10 cellular contexts compared by ENCODE assay signal in genomic region chr13:32036131-32036695, GRCh38. TPM values are rescaled to one million over a fixed set of nuclear protein-coding genes. Genes with fewer than 3 reads are reported as not detected.
A peak's percentile ranks its signal among the peaks of the same experiment; 100 is the strongest.
DNase-seq lines count a peak whose midpoint lies in the region; ATAC-seq and TF ChIP-seq lines count a peak whose summit lies in the region.
"Had no signal": no experiment of that assay in that cellular context is flagged by ENCODE, and none has a peak within 500 bp of the region (broad histone marks: within the 10 kb centered on the region; RNA-seq: fewer than 3 reads in every experiment).

No MANE protein-coding gene starts in this region.

- peaks cover 52% of the 10 kb centered on the region for H3K4me1 Mint-ChIP-seq in activated CD4-positive, alpha-beta T cell treated with anti-CD3 and anti-CD28 coated beads for 36 hours

- no peak overlapping the region for H3K9ac ChIP-seq in fibroblast of lung (ENCODE audit: insufficient read depth, low read length)

- no peak overlapping the region for H3K27ac ChIP-seq in fibroblast of lung (ENCODE audit: insufficient read depth, low read length)

- DNase-seq in activated CD4-positive, alpha-beta T cell treated with anti-CD3 and anti-CD28 coated beads for 36 hours = no peak
- no peak for DNase-seq in activated CD4-positive, alpha-beta T cell treated with anti-CD3 and anti-CD28 coated beads, Interleukin-2, amount 50 U/mL, for 4 hours
- peak; percentile 95 for DNase-seq in NOMO-1 treated with DMSO at 0.1 percent for 48 hours (lab: John Stamatoyannopoulos, UW; ENCODE audit: unreplicated experiment)
- DNase-seq in fibroblast of lung (ENCODE audit: low read depth in 2 of 2) = no peak
- DNase-seq in sciatic nerve (ENCODE audit: low spot score) = no peak
- no peak for DNase-seq in D341Med (ENCODE audit: low spot score)
- DNase-seq: amniotic stem cell had no signal

- CTCF ChIA-PET in activated CD4-positive, alpha-beta T cell treated with anti-CD3 and anti-CD28 coated beads for 36 hours (lab: Charles Lee) = interaction anchor here (0.7 to 0.9 kb wide), 2 partner anchors 50 to 128 kb away, joined by 3 to 4 read pairs; no protein-coding TSS in a partner anchor

- peak overlapping the region; percentile 21 for H3K4me2 ChIP-seq in fibroblast of lung (ENCODE audit: extremely low read depth, insufficient read depth, low read length)

- no peaks in the 10 kb centered on the region for H3K36me3 ChIP-seq in fibroblast of lung (ENCODE audit: control insufficient read depth, insufficient read depth, low read length)

- no peaks in the 10 kb centered on the region for H3K36me3 Mint-ChIP-seq in activated CD4-positive, alpha-beta T cell treated with anti-CD3 and anti-CD28 coated beads for 36 hours (ENCODE audit: low read depth)

- no peak for TF ChIP-seq CTCF in fibroblast of lung (conservative IDR thresholded peaks at IDR 0.05 in 1 of 2, IDR thresholded peaks at IDR 0.05 in 1 of 2; ENCODE audit: low read depth in 1 of 2, low read length in 2 of 2)

- no peak overlapping the region for H3K4me3 ChIP-seq in fibroblast of lung (replicated peaks in 1 of 4; ENCODE audit: control extremely low read depth in 1 of 4, insufficient read depth in 1 of 4, low read depth in 3 of 4, low read length in 4 of 4)

- no peaks in the 10 kb centered on the region for H3K9me3 Mint-ChIP-seq in activated CD4-positive, alpha-beta T cell treated with anti-CD3 and anti-CD28 coated beads for 36 hours (ENCODE audit: low read depth)

- H3K27me3 Mint-ChIP-seq in activated CD4-positive, alpha-beta T cell treated with anti-CD3 and anti-CD28 coated beads for 36 hours = no peaks in the 10 kb centered on the region

- peaks cover 3% of the 10 kb centered on the region for H3K4me1 ChIP-seq in fibroblast of lung (ENCODE audit: control insufficient read depth, extremely low read depth, insufficient read depth, low read length)

- peak overlapping the region; percentile 38 for H3K4me3 Mint-ChIP-seq in activated CD4-positive, alpha-beta T cell treated with anti-CD3 and anti-CD28 coated beads for 36 hours

- H3K9me3 ChIP-seq in fibroblast of lung (ENCODE audit: control insufficient read depth, insufficient read depth, low read depth, low read length) = no peaks in the 10 kb centered on the region

- no peak for ATAC-seq in activated CD4-positive, alpha-beta T cell treated with anti-CD3 and anti-CD28 coated beads for 36 hours
- peak; percentile 66 for ATAC-seq in sciatic nerve
- no peak for ATAC-seq in esophagus mucosa
- no peak for ATAC-seq in HG02642 (IDR thresholded peaks at IDR 0.05; ENCODE audit: poor library complexity, unreplicated experiment)
- ATAC-seq: activated CD4-positive, CD25-positive, alpha-beta regulatory T cell treated with anti-CD3 and anti-CD28 coated beads, Interleukin-2, amount 50 U/mL, for 24 hours had no signal

- POLR2A ChIA-PET in activated CD4-positive, alpha-beta T cell treated with anti-CD3 and anti-CD28 coated beads for 36 hours (lab: Charles Lee) = no interaction called here

- no peaks in the 10 kb centered on the region for H4K20me1 ChIP-seq in fibroblast of lung (ENCODE audit: control insufficient read depth, extremely low read depth, insufficient read depth, low read length)

- H2AFZ ChIP-seq in fibroblast of lung (ENCODE audit: low read length) = no peak overlapping the region

- intact Hi-C loops in activated CD4-positive, alpha-beta T cell treated with anti-CD3 and anti-CD28 coated beads for 36 hours (cut with DNase I, micrococcal nuclease) = loop anchor here in 1 of 2 experiments (10.0 kb wide), 1 partner anchor 499 kb away; the partner anchor contains the start of gene N4BP2L2
- intact Hi-C loops in sciatic nerve (cut with DNase I) = no loop called here

- peak overlapping the region; percentile 22 for H3K27ac Mint-ChIP-seq in activated CD4-positive, alpha-beta T cell treated with anti-CD3 and anti-CD28 coated beads for 36 hours

- no peaks in the 10 kb centered on the region for H3K79me2 ChIP-seq in fibroblast of lung (ENCODE audit: control insufficient read depth, insufficient read depth, low read length)

- no peaks in the 10 kb centered on the region for H3K27me3 ChIP-seq in fibroblast of lung (ENCODE audit: control insufficient read depth, insufficient read depth, low read length)

RNA-seq across cellular contexts. Expression of gene FRY, which starts 4.6 kb away (rescaled TPM):
- total RNA-seq in activated CD4-positive, alpha-beta T cell treated with anti-CD3 and anti-CD28 coated beads for 36 hours = 1 to 10 TPM; 1.9 to 3.5 TPM
- total RNA-seq in fibroblast of lung = 4.1 and 18.3 TPM in 2 replicates
- 6.8 and 8.8 TPM in 2 replicates for polyA plus RNA-seq in fibroblast of lung
- 10.1 and 14.2 TPM in 2 replicates for polyA plus RNA-seq in fibroblast of lung (2012)
- polyA minus RNA-seq in fibroblast of lung (ENCODE audit: low replicate concordance) = 22.0 and 38.2 TPM in 2 replicates
- total RNA-seq in sciatic nerve = 88.8 TPM
- total RNA-seq in esophagus mucosa = 10.2 TPM
